In the genomic region with DNA sequence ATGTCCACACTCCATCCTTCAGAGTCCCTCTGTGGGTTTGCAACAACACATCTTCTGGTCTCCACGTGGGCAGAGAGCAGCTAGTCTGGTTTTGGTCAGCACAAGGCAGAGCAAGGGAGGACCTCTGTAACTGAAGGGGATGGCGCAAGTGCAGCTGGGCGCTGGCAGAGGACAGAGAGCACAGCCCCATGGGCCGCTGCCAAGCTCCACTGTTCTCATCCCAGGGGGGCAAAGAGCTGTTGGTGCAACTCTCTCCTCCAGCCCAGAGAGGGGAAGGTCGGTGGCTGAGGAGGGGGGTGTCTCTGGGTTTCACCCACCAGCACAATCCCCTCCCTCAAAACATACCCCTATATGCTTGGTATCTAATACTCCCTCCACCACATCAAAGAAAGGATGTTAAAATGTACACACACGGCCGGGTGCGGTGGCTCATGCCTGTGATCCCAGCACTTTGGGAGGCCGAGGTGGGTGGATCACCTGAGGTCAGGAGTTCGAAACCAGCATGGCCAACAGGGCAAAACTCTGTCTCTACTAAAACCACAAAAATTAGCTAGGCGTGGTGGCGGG, we compare ENCODE assay signal across 14 cellular contexts. TPM values are rescaled to one million over a fixed set of nuclear protein-coding genes. Genes with fewer than 3 reads are reported as not detected.
DNase-seq lines count a peak whose midpoint lies in the region; ATAC-seq, FAIRE-seq and TF ChIP-seq lines count a peak whose summit lies in the region.
"Had no signal": no experiment of that assay in that cellular context is flagged by ENCODE, and none has a peak within 500 bp of the region (broad histone marks: within the 10 kb centered on the region; RNA-seq: fewer than 3 reads in every experiment).

No MANE protein-coding gene starts in this region.

- CTCF ChIA-PET in Calu3 (lab: Charles Lee) = no interaction called here
- CTCF ChIA-PET in H1 (lab: Charles Lee; ENCODE audit: partially characterized antibody) = interaction anchor here (0.6 to 1.6 kb wide), 4 partner anchors 9 to 539 kb away, joined by 3 to 5 read pairs (median 3); a partner anchor contains a TSS
- CTCF ChIA-PET in activated CD4-positive, alpha-beta T cell treated with anti-CD3 and anti-CD28 coated beads, Interleukin-2, amount 10 ng/mL, durations not matched to agents 7 days and 5 days (lab: Charles Lee) = no interaction called here

- H2BK12ac ChIP-seq in H1 (ENCODE audit: low read depth, low read length) = peak overlapping the region; percentile 75; the same call in 1 of the 2 replicates

- H3K9ac ChIP-seq in H1 (replicated peaks in 1 of 4; ENCODE audit: extremely low read depth in 1 of 4, low read depth in 3 of 4, low read length in 3 of 4) = no peak overlapping the region

- peaks cover 67% of the 10 kb centered on the region for H3K4me1 Mint-ChIP-seq in Calu3 (ENCODE audit: low read depth, unreplicated experiment)
- no peaks in the 10 kb centered on the region for H3K4me1 Mint-ChIP-seq in activated CD4-positive, alpha-beta T cell treated with anti-CD3 and anti-CD28 coated beads, Interleukin-2, amount 10 ng/mL, durations not matched to agents 7 days and 5 days
- H3K4me1 Mint-ChIP-seq: B cell; central memory CD8-positive, alpha-beta T cell had no signal

- no peak overlapping the region for H4K5ac ChIP-seq in H1 (ENCODE audit: insufficient read length, low read depth, low read length)

- peak overlapping the region; percentile 79 for H3K27ac Mint-ChIP-seq in Calu3 (ENCODE audit: unreplicated experiment)
- H3K27ac Mint-ChIP-seq in activated CD4-positive, alpha-beta T cell treated with anti-CD3 and anti-CD28 coated beads, Interleukin-2, amount 10 ng/mL, durations not matched to agents 7 days and 5 days = no peak overlapping the region
- H3K27ac Mint-ChIP-seq: activated naive CD4-positive, alpha-beta T cell treated with anti-CD3 and anti-CD28 coated beads for 36 hours; B cell had no signal

- H4K8ac ChIP-seq in H1 (ENCODE audit: extremely low read depth, insufficient read depth, low read length) = no peak overlapping the region

- H3K9me3 ChIP-seq in H1 (ENCODE audit: insufficient read depth in 2 of 2, low read depth in 1 of 2, low read length in 1 of 2) = no peaks in the 10 kb centered on the region; a peak in 1 of 4 replicates
- no peaks in the 10 kb centered on the region for H3K9me3 ChIP-seq in stomach
- no peaks in the 10 kb centered on the region for H3K9me3 ChIP-seq in spleen
- H3K9me3 ChIP-seq: tibial artery had no signal

- H3K79me1 ChIP-seq in H1 (ENCODE audit: low read depth, low read length) = no peaks in the 10 kb centered on the region

- TF ChIP-seq RAD21 in H1 (IDR thresholded peaks at IDR 0.05 in 1 of 2, conservative IDR thresholded peaks at IDR 0.05 in 1 of 2; ENCODE audit: low read depth in 2 of 2, low read length in 2 of 2) = no peak

- H3K4me3 Mint-ChIP-seq in Calu3 (ENCODE audit: low read depth, unreplicated experiment) = no peak overlapping the region
- H3K4me3 Mint-ChIP-seq in activated CD4-positive, alpha-beta T cell treated with anti-CD3 and anti-CD28 coated beads, Interleukin-2, amount 10 ng/mL, durations not matched to agents 7 days and 5 days = no peak overlapping the region
- H3K4me3 Mint-ChIP-seq: activated naive CD4-positive, alpha-beta T cell treated with anti-CD3 and anti-CD28 coated beads for 36 hours; B cell; central memory CD8-positive, alpha-beta T cell had no signal

- no peaks in the 10 kb centered on the region for H3K36me3 ChIP-seq in H1 (ENCODE audit: control insufficient read depth in 2 of 4, insufficient read depth in 4 of 4, low read length in 3 of 4)
- no peaks in the 10 kb centered on the region for H3K36me3 ChIP-seq in stomach
- peaks cover 0 to 4% (median 0%) of the 10 kb centered on the region in 6 donors for H3K36me3 ChIP-seq in spleen
- H3K36me3 ChIP-seq: tibial artery had no signal

- POLR2A ChIA-PET in H1 (lab: Charles Lee; ENCODE audit: partially characterized antibody) = no interaction called here
- POLR2A ChIA-PET in activated CD4-positive, alpha-beta T cell treated with anti-CD3 and anti-CD28 coated beads, Interleukin-2, amount 10 ng/mL, durations not matched to agents 7 days and 5 days (lab: Charles Lee) = no interaction called here

- peak; percentile 97 for ATAC-seq in left lobe of liver
- ATAC-seq in HG03565 (IDR thresholded peaks at IDR 0.05; ENCODE audit: unreplicated experiment) = no peak

- H4K20me1 ChIP-seq in H1 (replicated peaks in 1 of 2; ENCODE audit: control insufficient read depth in 1 of 2, insufficient read depth in 2 of 2, low read length in 2 of 2) = no peaks in the 10 kb centered on the region

- no peak overlapping the region for H2BK120ac ChIP-seq in H1 (replicated peaks; ENCODE audit: low read depth, low read length)

- H3K4me3 ChIP-seq in H1 (ENCODE audit: extremely low read depth in 1 of 4, insufficient read depth in 2 of 4, low read depth in 3 of 4, low read length in 4 of 4) (no peak overlapping the region), stomach (no peak overlapping the region), spleen (no peak overlapping the region)
- H3K4me3 ChIP-seq: tibial artery had no signal

- H3K4me1 ChIP-seq in H1 (replicated peaks in 1 of 4; ENCODE audit: control insufficient read depth in 3 of 4, insufficient read depth in 4 of 4, low read length in 3 of 4) = 0 out of 7 replicates have a peak, but pooled peaks cover 0 to 2% (median 0%) of the 10 kb centered on the region in 4 experiments
- peaks cover 12 to 54% (median 32%) of the 10 kb centered on the region in 4 donors for H3K4me1 ChIP-seq in stomach
- H3K4me1 ChIP-seq in spleen = no peaks in the 10 kb centered on the region

- no peak for TF ChIP-seq EP300 in H1 (IDR thresholded peaks at IDR 0.05; ENCODE audit: borderline replicate concordance in 1 of 2, low read depth in 2 of 2, low read length in 2 of 2)
- no peak for TF ChIP-seq EP300 in stomach (IDR thresholded peaks at IDR 0.05)

- no peak overlapping the region for H2AK5ac ChIP-seq in H1 (ENCODE audit: low read depth, low read length)

- H3K14ac ChIP-seq in H1 (ENCODE audit: insufficient read length) = no peak overlapping the region

- H3K23me2 ChIP-seq in H1 (ENCODE audit: low read depth, low read length) = no peaks in the 10 kb centered on the region

- H3K56ac ChIP-seq in H1 (replicated peaks; ENCODE audit: insufficient read length, low read depth, low read length) = no peak overlapping the region

- H3K27ac ChIP-seq in H1 (ENCODE audit: low read depth, low read length) (no peak overlapping the region), stomach (peak overlapping the region in 4 of 5 donors; percentile 19 to 49 (median 39)), spleen (no peak overlapping the region)

- intact Hi-C loops in Calu3 (cut with micrococcal nuclease; ENCODE audit: unreplicated experiment) = no loop called here
- intact Hi-C loops in stomach (cut with DNase I; ENCODE audit: low total_unique reads) = no loop called here
- intact Hi-C loops in spleen (cut with DNase I; ENCODE audit: low total_unique reads) = no loop called here

- H2BK15ac ChIP-seq in H1 (ENCODE audit: low read length) = no peak overlapping the region

- H3K18ac ChIP-seq in H1 (ENCODE audit: extremely low read depth, low read length) = no peak overlapping the region

- H3K27me3 Mint-ChIP-seq in Calu3 (ENCODE audit: unreplicated experiment) = no peaks in the 10 kb centered on the region
- peaks cover 2% of the 10 kb centered on the region for H3K27me3 Mint-ChIP-seq in activated CD4-positive, alpha-beta T cell treated with anti-CD3 and anti-CD28 coated beads, Interleukin-2, amount 10 ng/mL, durations not matched to agents 7 days and 5 days
- H3K27me3 Mint-ChIP-seq: central memory CD8-positive, alpha-beta T cell had no signal

- TF ChIP-seq CTCF in Calu3 (IDR thresholded peaks at IDR 0.05; ENCODE audit: unreplicated experiment) = no peak
- no peak for TF ChIP-seq CTCF in H1 (IDR thresholded peaks at IDR 0.05; ENCODE audit: control extremely low read depth in 1 of 3, insufficient read depth in 1 of 3, low read depth in 1 of 3, low read length in 3 of 3)
- no peak for TF ChIP-seq CTCF in stomach (IDR thresholded peaks at IDR 0.05)
- TF ChIP-seq CTCF in spleen (IDR thresholded peaks at IDR 0.05 in 8 of 11, conservative IDR thresholded peaks at IDR 0.05 in 3 of 11) = no peak

- no peak overlapping the region for H2BK5ac ChIP-seq in H1 (ENCODE audit: low read depth, low read length)

- H3K23ac ChIP-seq in H1 (ENCODE audit: insufficient read length) = no peak overlapping the region

- DNase-seq in Calu3 (no peak), H1 (ENCODE audit: low read depth in 1 of 2, low spot score in 2 of 2) (no peak), left lobe of liver (ENCODE audit: low spot score) (peak; percentile 94), stomach (no peak), NCI-H345 treated with DMSO at 0.1 percent for 48 hours (lab: John Stamatoyannopoulos, UW; ENCODE audit: unreplicated experiment) (no peak), spleen (no peak)
- no peak for DNase-seq in activated CD4-positive, alpha-beta T cell treated with anti-CD3 and anti-CD28 coated beads, Interleukin-2, amount 10 ng/mL, durations not matched to agents 7 days and 5 days
- DNase-seq: activated naive CD4-positive, alpha-beta T cell treated with anti-CD3 and anti-CD28 coated beads for 36 hours; DMS79 treated with DMSO at 0.1 percent for 48 hours; stimulated activated CD4-positive, alpha-beta T cell treated with anti-CD3 and anti-CD28 coated beads, Interleukin-15, amount 100 ng/mL, for 24 hours had no signal

- H3K27me3 ChIP-seq in H1 (replicated peaks in 1 of 4; ENCODE audit: control insufficient read depth in 3 of 4, extremely low read depth in 1 of 4, insufficient read depth in 3 of 4, low read length in 3 of 4) (no peaks in the 10 kb centered on the region), stomach (no peaks in the 10 kb centered on the region), spleen (replicated peaks in 1 of 7) (no peaks in the 10 kb centered on the region)
- H3K27me3 ChIP-seq: tibial artery had no signal

- H3K36me3 Mint-ChIP-seq in Calu3 (ENCODE audit: insufficient read depth, unreplicated experiment) = peaks cover 38% of the 10 kb centered on the region
- H3K36me3 Mint-ChIP-seq in activated CD4-positive, alpha-beta T cell treated with anti-CD3 and anti-CD28 coated beads, Interleukin-2, amount 10 ng/mL, durations not matched to agents 7 days and 5 days (ENCODE audit: low read depth) = no peaks in the 10 kb centered on the region

- TF ChIP-seq POLR2A in H1 (IDR thresholded peaks at IDR 0.05; ENCODE audit: control extremely low read depth in 1 of 2, low read depth in 2 of 2, low read length in 2 of 2) (no peak), stomach (IDR thresholded peaks at IDR 0.05) (no peak), spleen (IDR thresholded peaks at IDR 0.05) (no peak)

- WGBS in H1 (ENCODE audit: extremely low coverage in 1 of 2, insufficient coverage in 1 of 2, insufficient read length in 1 of 2, insufficient replicate concordance in 2 of 2, low coverage in 1 of 2, low lambda C conversion rate in 2 of 2, missing lambda C conversion rate in 1 of 2), 2 experiments = 88% methylated on average over 12 of the region's 12 CpGs; no CpG with 5 or more reads in 1 of the 2 experiments
- WGBS in stomach, 5 donors = 68 to 88% (median 72%) methylated on average over 8 to 12 of the region's 12 CpGs
- WGBS in spleen, 5 donors = 65 to 78% (median 74%) methylated on average over 10 to 12 of the region's 12 CpGs

- no peak overlapping the region for H3K4ac ChIP-seq in H1 (replicated peaks; ENCODE audit: insufficient read length, low read depth, low read length)

- H2BK20ac ChIP-seq in H1 (ENCODE audit: low read length) = no peak overlapping the region

- no peak overlapping the region for H2AFZ ChIP-seq in H1 (ENCODE audit: low read length)

- no peak overlapping the region for H4K91ac ChIP-seq in H1 (replicated peaks; ENCODE audit: insufficient read length, low read length)

- no peak for FAIRE-seq in H1 (lab: Jason Lieb, UNC)

- no peak overlapping the region for H3K4me2 ChIP-seq in H1 (ENCODE audit: insufficient read depth in 1 of 2, low read depth in 2 of 2, low read length in 2 of 2)

- H3K9me3 Mint-ChIP-seq in Calu3 (ENCODE audit: low read depth, unreplicated experiment) = no peaks in the 10 kb centered on the region
- H3K9me3 Mint-ChIP-seq in activated CD4-positive, alpha-beta T cell treated with anti-CD3 and anti-CD28 coated beads, Interleukin-2, amount 10 ng/mL, durations not matched to agents 7 days and 5 days = no peaks in the 10 kb centered on the region
- H3K9me3 Mint-ChIP-seq: activated naive CD4-positive, alpha-beta T cell treated with anti-CD3 and anti-CD28 coated beads for 36 hours; central memory CD8-positive, alpha-beta T cell had no signal

- no TSS peak for BruUV-seq in Calu3 (replicated peaks; lab: Mats Ljungman, UMichigan)

- no peaks in the 10 kb centered on the region for H3K79me2 ChIP-seq in H1 (ENCODE audit: control insufficient read depth in 1 of 2, insufficient read depth in 2 of 2, low read length in 2 of 2)

RNA-seq across cellular contexts. Expression of a gene that starts 9.1 kb away (rescaled TPM):
- total RNA-seq in Calu3 (2022) (90.3 and 98.5 TPM in 2 replicates), left lobe of liver (12.1 TPM), stomach (10 to 100 TPM; 10.7 to 58.9 (median 32.7) TPM), spleen (10 to 100 TPM in 2 of 7 donors, 1 to 10 TPM in 5; 5.7 to 11.5 (median 9.0) TPM)
- total RNA-seq in H1 (2021; fragmentation: NEBNext Ultra II Directional; extraction: Animal tissue kit (Norgen Biotek cat#: 25700)) = 6.4 and 7.7 TPM in 2 replicates
- polyA plus RNA-seq in H1 (2011; rRNA removed) (4.6 and 5.0 TPM in 2 replicates), stomach (1 to 10 TPM; 3.2 to 5.5 (median 5.2) TPM), spleen (1 to 10 TPM in 1 of 3 donors, under 1 TPM in 2; 0.37 to 1.2 (median 0.76) TPM)
- polyA plus RNA-seq in H1 (2011; cell fraction: cytosol; rRNA removed) = 4.6 TPM
- 6.1 TPM for polyA plus RNA-seq in H1 (2011; cell fraction: nucleus; rRNA removed)
- 5.0 to 6.7 TPM (median 5.6 TPM) in 4 replicates for polyA plus RNA-seq in H1 (2012, experiment 1 of 2)
- 0.60 TPM for polyA plus RNA-seq in H1 (2012, experiment 2 of 2)
- polyA plus RNA-seq in H1 (2013, experiment 1 of 2) = 4.0 TPM
- 4.1 TPM for polyA plus RNA-seq in H1 (2013, experiment 2 of 2)
- 14.9 and 20.6 TPM in 2 replicates for polyA minus RNA-seq in H1 (2011; rRNA and poly(A)+ RNA removed)
- 7.3 TPM for polyA minus RNA-seq in H1 (2011; cell fraction: cytosol; rRNA and poly(A)+ RNA removed)
- 8.1 TPM for polyA minus RNA-seq in H1 (2011; cell fraction: nucleus; rRNA and poly(A)+ RNA removed)
- under 1 TPM; 0.21 to 0.50 TPM for total RNA-seq in activated CD4-positive, alpha-beta T cell treated with anti-CD3 and anti-CD28 coated beads, Interleukin-2, amount 10 ng/mL, durations not matched to agents 7 days and 5 days

RNA-seq across cellular contexts. Expression of a gene that starts 43.3 kb away (rescaled TPM):
- total RNA-seq in Calu3 (2022) = 7.6 and 9.5 TPM in 2 replicates
- 231 and 235 TPM in 2 replicates for total RNA-seq in H1 (2021; fragmentation: NEBNext Ultra II Directional; extraction: Animal tissue kit (Norgen Biotek cat#: 25700))
- 108 and 112 TPM in 2 replicates for polyA plus RNA-seq in H1 (2011; rRNA removed)
- polyA plus RNA-seq in H1 (2011; cell fraction: cytosol; rRNA removed) = 112 TPM
- polyA plus RNA-seq in H1 (2011; cell fraction: nucleus; rRNA removed) = 154 TPM
- 110 to 133 TPM (median 122 TPM) in 4 replicates for polyA plus RNA-seq in H1 (2012, experiment 1 of 2)
- 27.8 TPM for polyA plus RNA-seq in H1 (2012, experiment 2 of 2)
- 105 TPM for polyA plus RNA-seq in H1 (2013, experiment 1 of 2)
- 96.6 TPM for polyA plus RNA-seq in H1 (2013, experiment 2 of 2)
- 306 and 384 TPM in 2 replicates for polyA minus RNA-seq in H1 (2011; rRNA and poly(A)+ RNA removed)
- 215 TPM for polyA minus RNA-seq in H1 (2011; cell fraction: cytosol; rRNA and poly(A)+ RNA removed)
- polyA minus RNA-seq in H1 (2011; cell fraction: nucleus; rRNA and poly(A)+ RNA removed) = 147 TPM
- total RNA-seq in left lobe of liver = 1.3 TPM
- 1 to 10 TPM in 2 of 5 donors, under 1 TPM in 1, not detected in 2; under 0.01 to 2.8 (median 1.2) TPM for total RNA-seq in stomach
- polyA plus RNA-seq in stomach = under 1 TPM in 1 of 3 donors, not detected in 2; 0.23 TPM
- total RNA-seq in activated CD4-positive, alpha-beta T cell treated with anti-CD3 and anti-CD28 coated beads, Interleukin-2, amount 10 ng/mL, durations not matched to agents 7 days and 5 days = under 1 TPM in 1 of 2 experiments, not detected in 1; 0.17 TPM
- total RNA-seq in spleen = 1 to 10 TPM in 2 of 7 donors, under 1 TPM in 5; 0.20 to 2.3 (median 0.47) TPM
- polyA plus RNA-seq in spleen = under 1 TPM; 0.06 to 0.38 (median 0.37) TPM
- total RNA-seq: activated naive CD4-positive, alpha-beta T cell treated with anti-CD3 and anti-CD28 coated beads for 36 hours; B cell had no signal

Comparison
In these comparisons a context has a peak if more than half of its experiments do, and no peak if none do; other contexts are left out.
1. H3K27ac ChIP-seq: peak in stomach (4 of 5); none in H1 (single experiment) and spleen (0 of 8).
2. RNA of a gene that starts 43.3 kb away (total RNA-seq): 231 to 235 TPM in H1; 7.6 to 9.5 TPM in Calu3, 1.3 TPM in left lobe of liver (single experiment), 0.20 to 2.3 TPM in spleen, 0.17 TPM in activated CD4-positive, alpha-beta T cell treated with anti-CD3 and anti-CD28 coated beads, Interleukin-2, amount 10 ng/mL, durations not matched to agents 7 days and 5 days and under 0.01 to 2.8 TPM in stomach; every median in the first group is over 10 times any median in the second.